ENCODE assay signal across 23 cellular contexts in the genomic region with DNA sequence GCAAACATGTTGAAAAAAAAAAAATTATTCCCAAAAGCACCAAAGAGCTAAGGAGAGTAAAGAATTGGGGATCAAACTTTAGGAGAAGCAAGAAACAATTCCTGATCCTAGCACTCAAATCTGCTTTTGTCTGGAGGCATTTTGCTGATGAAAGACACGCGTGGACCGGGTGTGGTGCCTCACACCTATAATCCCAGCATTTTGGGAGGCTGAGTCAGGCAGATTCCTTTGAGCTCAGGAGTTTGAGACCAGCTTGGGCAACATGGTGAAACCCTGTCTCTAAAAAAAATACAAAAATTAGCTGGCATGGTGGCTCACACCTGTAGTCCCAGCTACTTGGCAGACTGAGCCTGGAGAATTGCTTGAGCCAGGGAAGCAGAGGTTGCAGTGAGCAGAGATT. TPM values are rescaled to one million over a fixed set of nuclear protein-coding genes. Genes with fewer than 3 reads are reported as not detected.
DNase-seq lines count a peak whose midpoint lies in the region; ATAC-seq, FAIRE-seq and TF ChIP-seq lines count a peak whose summit lies in the region.
"Had no signal": no experiment of that assay in that cellular context is flagged by ENCODE, and none has a peak within 500 bp of the region (broad histone marks: within the 10 kb centered on the region; RNA-seq: fewer than 3 reads in every experiment).

No MANE protein-coding gene starts in this region.

- peaks cover 59% of the 10 kb centered on the region for H3K36me3 ChIP-seq in BLaER1
- no peaks in the 10 kb centered on the region for H3K36me3 ChIP-seq in bronchial epithelial cell (ENCODE audit: control insufficient read depth, insufficient read depth, low read length)
- no peaks in the 10 kb centered on the region for H3K36me3 ChIP-seq in BE2C
- H3K36me3 ChIP-seq: HAP-1 had no signal

- H3K4me1 ChIP-seq in BLaER1 (no peaks in the 10 kb centered on the region), BE2C (no peaks in the 10 kb centered on the region)
- H3K4me1 ChIP-seq: A549, HAP-1 had no signal

- TF ChIP-seq CTCF in bronchial epithelial cell (IDR thresholded peaks at IDR 0.05; ENCODE audit: insufficient read depth, low read length, severe bottlenecking) (no peak), BE2C (IDR thresholded peaks at IDR 0.05; ENCODE audit: low read depth, low read length) (no peak)

- H3K27ac ChIP-seq in BLaER1, result no peak overlapping the region
- H3K27ac ChIP-seq: 22Rv1, A549, C4-2B had no signal

- no peak overlapping the region for H3K4me2 ChIP-seq in BLaER1
- H3K4me2 ChIP-seq: A549, GM23338 had no signal

- FAIRE-seq in bronchial epithelial cell (lab: Jason Lieb, UNC), result no peak
- FAIRE-seq: A549, D721Med, GM12878, GM19239 had no signal

- no peak overlapping the region for H3K9ac ChIP-seq in BLaER1

- H3K4me3 ChIP-seq in BLaER1 (0 out of 2 replicates have a peak overlapping the region, but pooled peaks have one; percentile 12), bronchial epithelial cell (ENCODE audit: low read depth, low read length) (no peak overlapping the region), BE2C (ENCODE audit: low read depth, low read length) (no peak overlapping the region)
- H3K4me3 ChIP-seq: A549, GM12878, GM23338, HAP-1 had no signal

- DNase-seq in bronchial epithelial cell (ENCODE audit: low read depth) (peak; percentile 49), BE2C (no peak)
- DNase-seq: ACHN; AML-193; CD4-positive, CD25-positive, alpha-beta regulatory T cell; CD8-positive, alpha-beta memory T cell; DMS 273 treated with DMSO at 0.1 percent for 48 hours; DMS79; EL; GDM1; HFFc6 had no signal

- ATAC-seq in esophagus mucosa (peak; percentile 67), GM19328 (IDR thresholded peaks at IDR 0.05; ENCODE audit: unreplicated experiment) (no peak), HG03460 (IDR thresholded peaks at IDR 0.05; ENCODE audit: unreplicated experiment) (no peak)
- ATAC-seq: A549, GM12878, GM23338 had no signal

- H3K27me3 ChIP-seq in BLaER1 (no peaks in the 10 kb centered on the region), bronchial epithelial cell (ENCODE audit: control insufficient read depth, insufficient read depth, low read length) (no peaks in the 10 kb centered on the region), BE2C (no peaks in the 10 kb centered on the region)

- H4K20me1 ChIP-seq in BLaER1, result no peaks in the 10 kb centered on the region

- H3K9me3 ChIP-seq in BLaER1 (peaks cover 100% of the 10 kb centered on the region), BE2C (peaks cover 6% of the 10 kb centered on the region)

RNA-seq across cellular contexts. Expression of gene ZFP90, which starts 35.4 kb away (rescaled TPM):
- 18.4 and 21.5 TPM in 2 replicates for total RNA-seq in bronchial epithelial cell
- total RNA-seq in esophagus mucosa, result 12.0 TPM
- polyA plus RNA-seq in BE2C (2012; ENCODE audit: insufficient read depth, insufficient read length, low read depth), result 14.9 TPM
